ENCODE assay signal across 2 cellular contexts in the genomic region with DNA sequence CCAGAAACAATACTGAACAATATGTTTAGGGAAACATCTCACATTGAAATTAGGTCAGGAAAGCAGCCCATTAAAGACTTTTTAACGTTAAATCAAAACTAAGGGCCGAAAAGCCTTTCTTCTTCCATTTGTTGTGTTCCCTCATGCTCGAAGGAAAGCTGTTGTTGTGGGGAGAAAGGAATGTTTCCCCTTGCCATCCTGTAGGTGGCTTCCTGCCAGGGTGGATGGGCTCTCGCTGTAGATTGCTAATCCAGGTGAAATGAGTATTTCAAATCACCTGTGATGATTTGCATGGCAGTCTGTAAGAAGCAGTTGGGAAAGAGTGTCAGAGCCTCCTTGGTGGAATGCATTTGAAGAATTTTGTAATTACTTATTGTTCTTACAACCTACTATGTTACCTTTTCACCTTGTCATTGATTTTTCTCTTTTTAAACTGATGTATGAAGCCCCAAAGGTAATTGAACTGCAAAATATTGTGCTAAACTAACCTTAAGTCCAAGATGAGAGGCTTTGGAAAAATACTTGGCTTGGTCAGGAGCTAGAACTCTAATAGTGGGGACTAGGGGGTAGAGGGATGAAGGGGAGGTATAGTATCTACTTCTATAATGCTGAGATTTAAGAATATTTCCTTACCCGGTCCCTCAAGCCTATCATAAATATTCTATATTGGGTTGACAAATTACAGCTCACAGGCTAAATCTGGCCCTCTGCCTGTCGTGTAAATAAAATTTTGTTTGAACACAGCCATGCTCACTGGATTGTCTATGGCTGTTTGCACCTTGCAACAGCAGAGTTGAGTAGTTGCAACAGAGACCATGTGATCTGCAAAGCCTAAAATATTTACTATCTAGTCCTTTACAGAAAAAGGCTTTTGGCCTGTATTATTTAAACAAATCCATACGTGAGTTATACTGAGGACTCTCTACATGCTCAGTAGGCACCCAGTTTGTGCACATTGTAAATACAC.
TF ChIP-seq lines count a peak whose summit lies in the region.

No MANE protein-coding gene starts in this region.

TF ChIP-seq in IMR-90, 13 proteins besides CTCF, POLR2A, EP300 and RAD21:
- TF ChIP-seq NFE2L2 (IDR thresholded peaks at IDR 0.05; ENCODE audit: low read depth, low read length) (no peak), USF2 (IDR thresholded peaks at IDR 0.05; ENCODE audit: low read depth, low read length) (no peak), SMC3 (IDR thresholded peaks at IDR 0.05; ENCODE audit: low read depth, low read length) (no peak), CEBPB (IDR thresholded peaks at IDR 0.05; ENCODE audit: low read depth, low read length) (no peak), MAZ (IDR thresholded peaks at IDR 0.05; ENCODE audit: borderline replicate concordance, low read depth, low read length) (no peak)
TF ChIP-seq in IMR-90: peak in this region for 0.

TF ChIP-seq in liver, 16 proteins besides CTCF, POLR2A, EP300 and RAD21:
- TF ChIP-seq EGR1 (IDR thresholded peaks at IDR 0.05; ENCODE audit: low read depth in 2 of 2) = no peak
- TF ChIP-seq RXRA (IDR thresholded peaks at IDR 0.05) = peak; percentile 52 to 73
- TF ChIP-seq FOXA2 (IDR thresholded peaks at IDR 0.05) = peak; percentile 50
- peak; percentile 48 for TF ChIP-seq MAX (IDR thresholded peaks at IDR 0.05)
- TF ChIP-seq HNF4G (IDR thresholded peaks at IDR 0.05) = no peak
- no peak for TF ChIP-seq FOXA1 (IDR thresholded peaks at IDR 0.05)
- TF ChIP-seq, protein P1, sequence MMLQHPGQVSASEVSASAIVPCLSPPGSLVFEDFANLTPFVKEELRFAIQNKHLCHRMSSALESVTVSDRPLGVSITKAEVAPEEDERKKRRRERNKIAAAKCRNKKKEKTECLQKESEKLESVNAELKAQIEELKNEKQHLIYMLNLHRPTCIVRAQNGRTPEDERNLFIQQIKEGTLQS (IDR thresholded peaks at IDR 0.05) = no peak
- TF ChIP-seq YY1 (IDR thresholded peaks at IDR 0.05) = peak; percentile 92
- no peak for TF ChIP-seq TAF1 (conservative IDR thresholded peaks at IDR 0.05)
- TF ChIP-seq REST (IDR thresholded peaks at IDR 0.05) = peak; percentile 48
- peak in 1 of 2 donors; percentile 39 for TF ChIP-seq JUND (IDR thresholded peaks at IDR 0.05)
- TF ChIP-seq GABPA (IDR thresholded peaks at IDR 0.05 in 1 of 2, conservative IDR thresholded peaks at IDR 0.05 in 1 of 2) = peak in 1 of 2 donors; percentile 48
- TF ChIP-seq NR2F2 (IDR thresholded peaks at IDR 0.05) = no peak
- peak; percentile 59 for TF ChIP-seq SP1 (IDR thresholded peaks at IDR 0.05)
- TF ChIP-seq, protein P2, sequence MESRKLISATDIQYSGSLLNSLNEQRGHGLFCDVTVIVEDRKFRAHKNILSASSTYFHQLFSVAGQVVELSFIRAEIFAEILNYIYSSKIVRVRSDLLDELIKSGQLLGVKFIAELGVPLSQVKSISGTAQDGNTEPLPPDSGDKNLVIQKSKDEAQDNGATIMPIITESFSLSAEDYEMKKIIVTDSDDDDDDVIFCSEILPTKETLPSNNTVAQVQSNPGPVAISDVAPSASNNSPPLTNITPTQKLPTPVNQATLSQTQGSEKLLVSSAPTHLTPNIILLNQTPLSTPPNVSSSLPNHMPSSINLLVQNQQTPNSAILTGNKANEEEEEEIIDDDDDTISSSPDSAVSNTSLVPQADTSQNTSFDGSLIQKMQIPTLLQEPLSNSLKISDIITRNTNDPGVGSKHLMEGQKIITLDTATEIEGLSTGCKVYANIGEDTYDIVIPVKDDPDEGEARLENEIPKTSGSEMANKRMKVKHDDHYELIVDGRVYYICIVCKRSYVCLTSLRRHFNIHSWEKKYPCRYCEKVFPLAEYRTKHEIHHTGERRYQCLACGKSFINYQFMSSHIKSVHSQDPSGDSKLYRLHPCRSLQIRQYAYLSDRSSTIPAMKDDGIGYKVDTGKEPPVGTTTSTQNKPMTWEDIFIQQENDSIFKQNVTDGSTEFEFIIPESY (IDR thresholded peaks at IDR 0.05) = peak; percentile 56
- peak; percentile 55 to 73 for TF ChIP-seq HNF4A (conservative IDR thresholded peaks at IDR 0.05)
